8 cellular contexts compared by ENCODE assay signal in the genomic region with DNA sequence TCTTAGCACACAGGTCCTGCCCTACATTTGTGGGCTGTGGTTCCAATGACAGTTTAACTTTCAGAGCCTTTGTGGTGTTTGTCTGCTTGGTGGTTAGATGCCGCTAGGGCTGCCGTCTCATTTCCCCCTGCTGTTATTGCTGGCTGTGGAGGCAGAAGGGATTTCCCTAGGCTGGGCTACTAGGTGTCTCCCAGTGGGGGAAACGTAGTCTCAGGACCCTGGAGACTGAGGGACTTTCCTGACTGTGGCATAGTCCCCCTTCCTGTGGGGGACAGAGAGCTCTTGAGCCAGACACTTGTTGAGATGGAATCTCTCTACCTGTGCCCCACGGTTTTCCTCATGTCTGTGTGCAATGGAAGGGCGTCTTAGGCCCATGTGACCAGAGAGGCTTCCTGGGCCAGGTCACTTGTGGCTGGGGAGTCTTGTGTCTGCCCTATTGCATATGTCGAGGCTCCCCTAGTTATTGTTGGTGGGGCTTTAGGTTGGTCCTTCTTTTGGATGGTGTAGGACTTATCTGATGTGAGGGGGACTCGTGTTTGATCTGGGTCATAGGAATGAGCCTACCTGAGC.
DNase-seq lines count a peak whose midpoint lies in the region; ATAC-seq and TF ChIP-seq lines count a peak whose summit lies in the region.

No MANE protein-coding gene starts in this region.

- no peak for TF ChIP-seq POLR2A in heart left ventricle (IDR thresholded peaks at IDR 0.05)

- peaks cover 3 to 27% (median 7%) of the 10 kb centered on the region in 5 donors for H3K27me3 Mint-ChIP-seq in naive thymus-derived CD4-positive, alpha-beta T cell
- H3K27me3 Mint-ChIP-seq in type B pancreatic cell: no peaks in the 10 kb centered on the region

- H3K9me3 ChIP-seq in heart left ventricle: no peaks in the 10 kb centered on the region
- no peaks in the 10 kb centered on the region for H3K9me3 ChIP-seq in naive thymus-derived CD4-positive, alpha-beta T cell (ENCODE audit: control insufficient read depth in 2 of 3, low read length in 3 of 3)

- H3K4me3 ChIP-seq in heart left ventricle: no peak overlapping the region
- H3K4me3 ChIP-seq in naive thymus-derived CD4-positive, alpha-beta T cell (ENCODE audit: low read length): no peak overlapping the region

- H3K27ac ChIP-seq in heart left ventricle: peak overlapping the region in 9 of 12 donors; percentile 0 to 62 (median 45)
- no peak overlapping the region for H3K27ac ChIP-seq in naive thymus-derived CD4-positive, alpha-beta T cell (ENCODE audit: low read depth, low read length)

- peak overlapping the region in 2 of 10 donors; percentile 40 to 81 for H3K4me3 Mint-ChIP-seq in naive thymus-derived CD4-positive, alpha-beta T cell
- H3K4me3 Mint-ChIP-seq in type B pancreatic cell: no peak overlapping the region

- peaks cover 0 to 24% (median 0%) of the 10 kb centered on the region in 5 donors for H3K36me3 Mint-ChIP-seq in naive thymus-derived CD4-positive, alpha-beta T cell
- peaks cover 10% of the 10 kb centered on the region for H3K36me3 Mint-ChIP-seq in type B pancreatic cell

- H3K27ac Mint-ChIP-seq in naive thymus-derived CD4-positive, alpha-beta T cell: peak overlapping the region in 5 of 9 donors; percentile 22 to 79 (median 45)
- H3K27ac Mint-ChIP-seq in type B pancreatic cell: no peak overlapping the region

- peaks cover 9 to 53% (median 12%) of the 10 kb centered on the region in 7 donors for H3K4me1 Mint-ChIP-seq in naive thymus-derived CD4-positive, alpha-beta T cell
- H3K4me1 Mint-ChIP-seq in type B pancreatic cell (ENCODE audit: unreplicated experiment): peaks cover 26% of the 10 kb centered on the region

- no peaks in the 10 kb centered on the region for H3K27me3 ChIP-seq in heart left ventricle
- no peaks in the 10 kb centered on the region for H3K27me3 ChIP-seq in naive thymus-derived CD4-positive, alpha-beta T cell (ENCODE audit: control insufficient read depth in 2 of 2, insufficient read depth in 2 of 2, low read length in 2 of 2)

- peak in 3 of 4 donors; percentile 22 to 41 (median 39) for ATAC-seq in heart left ventricle
- ATAC-seq in Right ventricle myocardium superior (ENCODE audit: poor library complexity): no peak
- peak; percentile 96 for ATAC-seq in HG03460 (IDR thresholded peaks at IDR 0.05; ENCODE audit: unreplicated experiment)
- ATAC-seq in naive thymus-derived CD4-positive, alpha-beta T cell: peak; percentile 95

- peaks cover 0 to 55% (median 40%) of the 10 kb centered on the region in 12 donors for H3K4me1 ChIP-seq in heart left ventricle
- H3K4me1 ChIP-seq in naive thymus-derived CD4-positive, alpha-beta T cell (ENCODE audit: control insufficient read depth in 2 of 2, insufficient read depth in 2 of 2, low read length in 2 of 2): peaks cover 7 to 15% of the 10 kb centered on the region in 2 donors

- intact Hi-C loops in heart left ventricle (cut with DNase I): loop anchor here in 1 of 10 donors (10.0 kb wide), 1 partner anchor 55 kb away; no protein-coding TSS in a partner anchor
- intact Hi-C loops in Right ventricle myocardium superior (cut with DNase I): no loop called here
- intact Hi-C loops in naive thymus-derived CD4-positive, alpha-beta T cell (cut with micrococcal nuclease): loop anchor here in 1 of 2 donors (1.0 to 5.0 kb wide), 5 partner anchors 46 to 642 kb away; a partner anchor contains a TSS

- peaks cover 0 to 6% (median 0%) of the 10 kb centered on the region in 11 donors for H3K9me3 Mint-ChIP-seq in naive thymus-derived CD4-positive, alpha-beta T cell
- H3K9me3 Mint-ChIP-seq in type B pancreatic cell: peaks cover 17% of the 10 kb centered on the region

- POLR2A ChIA-PET in naive thymus-derived CD4-positive, alpha-beta T cell (lab: Charles Lee): no interaction called here

- 77 to 87% (median 81%) methylated on average over 4 to 7 of the region's 7 CpGs for WGBS in heart left ventricle, 4 donors

- no peaks in the 10 kb centered on the region for H3K36me3 ChIP-seq in heart left ventricle
- no peaks in the 10 kb centered on the region for H3K36me3 ChIP-seq in naive thymus-derived CD4-positive, alpha-beta T cell (ENCODE audit: control insufficient read depth in 2 of 3, insufficient read depth in 3 of 3, low read length in 3 of 3)

- no peak for TF ChIP-seq CTCF in heart left ventricle (IDR thresholded peaks at IDR 0.05)
- TF ChIP-seq CTCF in type B pancreatic cell (conservative IDR thresholded peaks at IDR 0.05): no peak

- CTCF ChIA-PET in naive thymus-derived CD4-positive, alpha-beta T cell (lab: Charles Lee): no interaction called here

- DNase-seq in heart left ventricle: no peak
- no peak for DNase-seq in Right ventricle myocardium superior
- DNase-seq in activated CD8-positive, alpha-beta memory T cell treated with anti-CD3 and anti-CD28 coated beads for 24 hours: peak; percentile 76
- DNase-seq in naive thymus-derived CD4-positive, alpha-beta T cell: peak in 8 of 9 donors; percentile 5 to 64 (median 24)
- DNase-seq in type B pancreatic cell (ENCODE audit: extremely low spot score, unreplicated experiment): no peak
- no peak for DNase-seq in NCI-H1694 treated with DMSO at 0.1 percent for 48 hours (lab: John Stamatoyannopoulos, UW)
- no peak for DNase-seq in NCI-H2227 treated with DMSO at 0.1 percent for 48 hours (lab: John Stamatoyannopoulos, UW)

Comparison
In these comparisons a context has a peak if more than half of its experiments do, and no peak if none do; other contexts are left out.
1. DNase-seq: peak in activated CD8-positive, alpha-beta memory T cell treated with anti-CD3 and anti-CD28 coated beads for 24 hours (single experiment) and naive thymus-derived CD4-positive, alpha-beta T cell (8 of 9); none in heart left ventricle (0 of 5), Right ventricle myocardium superior (single experiment), type B pancreatic cell (single experiment), NCI-H1694 treated with DMSO at 0.1 percent for 48 hours (single experiment) and NCI-H2227 treated with DMSO at 0.1 percent for 48 hours (single experiment).